ENCODE assay signal across 8 cellular contexts in the genomic region with DNA sequence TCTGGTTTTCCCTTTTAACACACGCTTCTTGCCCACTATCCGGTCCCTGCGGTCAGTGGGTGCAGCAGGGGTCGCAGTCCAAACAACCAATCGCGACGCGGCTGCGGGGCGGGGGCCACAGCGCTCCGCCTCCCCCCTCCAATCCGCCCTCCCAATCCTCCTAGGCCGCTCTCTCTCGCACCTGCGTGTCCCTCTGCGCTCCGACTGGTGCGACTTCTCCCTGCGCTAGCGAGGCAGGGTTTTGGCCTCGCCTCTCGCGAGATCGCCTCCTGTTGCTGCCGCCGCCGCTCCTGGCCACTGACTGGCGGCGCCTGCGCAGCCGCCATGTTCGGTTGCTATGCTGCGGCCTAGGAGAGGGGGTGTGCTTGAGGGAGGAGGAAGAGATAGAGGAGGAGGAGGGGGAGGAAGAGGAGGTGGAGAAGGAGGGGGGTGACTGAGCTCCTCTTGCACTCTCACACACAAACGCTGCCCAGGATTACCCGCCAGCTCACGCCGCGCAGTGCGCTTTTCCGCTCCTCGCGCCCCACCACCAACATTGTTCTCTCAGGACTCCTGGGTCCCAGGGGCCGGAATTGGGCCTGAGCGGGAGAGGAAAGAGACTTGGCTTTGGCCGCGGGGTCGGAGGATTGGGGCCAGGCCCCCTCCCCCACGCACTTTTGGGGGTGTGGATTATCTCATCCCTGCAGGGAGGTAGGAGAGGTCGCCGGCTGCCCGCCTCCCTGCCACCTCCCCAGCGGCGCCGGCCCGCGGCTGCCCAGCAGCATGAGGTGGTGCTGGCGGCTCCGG. TPM values are rescaled to one million over a fixed set of nuclear protein-coding genes. Genes with fewer than 3 reads are reported as not detected.
A peak's percentile ranks its signal among the peaks of the same experiment; 100 is the strongest.
DNase-seq lines count a peak whose midpoint lies in the region; ATAC-seq lines count a peak whose summit lies in the region.

A gene with protein sequence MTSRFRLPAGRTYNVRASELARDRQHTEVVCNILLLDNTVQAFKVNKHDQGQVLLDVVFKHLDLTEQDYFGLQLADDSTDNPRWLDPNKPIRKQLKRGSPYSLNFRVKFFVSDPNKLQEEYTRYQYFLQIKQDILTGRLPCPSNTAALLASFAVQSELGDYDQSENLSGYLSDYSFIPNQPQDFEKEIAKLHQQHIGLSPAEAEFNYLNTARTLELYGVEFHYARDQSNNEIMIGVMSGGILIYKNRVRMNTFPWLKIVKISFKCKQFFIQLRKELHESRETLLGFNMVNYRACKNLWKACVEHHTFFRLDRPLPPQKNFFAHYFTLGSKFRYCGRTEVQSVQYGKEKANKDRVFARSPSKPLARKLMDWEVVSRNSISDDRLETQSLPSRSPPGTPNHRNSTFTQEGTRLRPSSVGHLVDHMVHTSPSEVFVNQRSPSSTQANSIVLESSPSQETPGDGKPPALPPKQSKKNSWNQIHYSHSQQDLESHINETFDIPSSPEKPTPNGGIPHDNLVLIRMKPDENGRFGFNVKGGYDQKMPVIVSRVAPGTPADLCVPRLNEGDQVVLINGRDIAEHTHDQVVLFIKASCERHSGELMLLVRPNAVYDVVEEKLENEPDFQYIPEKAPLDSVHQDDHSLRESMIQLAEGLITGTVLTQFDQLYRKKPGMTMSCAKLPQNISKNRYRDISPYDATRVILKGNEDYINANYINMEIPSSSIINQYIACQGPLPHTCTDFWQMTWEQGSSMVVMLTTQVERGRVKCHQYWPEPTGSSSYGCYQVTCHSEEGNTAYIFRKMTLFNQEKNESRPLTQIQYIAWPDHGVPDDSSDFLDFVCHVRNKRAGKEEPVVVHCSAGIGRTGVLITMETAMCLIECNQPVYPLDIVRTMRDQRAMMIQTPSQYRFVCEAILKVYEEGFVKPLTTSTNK (plus strand): TSS at position 472 of the 786 bp plus-strand sequence. CDS start 49,932 bp downstream, outside the sequence.

- H3K27ac ChIP-seq in BLaER1 treated with 17β-estradiol and CSF1 and Interleukin-3, amounts not matched to agents 10 nM and 100 nM: peak within 1 kb of the TSS; percentile 77 to 91 (median 87)

- ATAC-seq in GM19351 (IDR thresholded peaks at IDR 0.05; ENCODE audit: unreplicated experiment) (peak; percentile 92), HG03521 (IDR thresholded peaks at IDR 0.05; ENCODE audit: unreplicated experiment) (peak; percentile 95), left colon (peak; percentile 94)

- no peaks in the 10 kb centered on the region; a peak in 2 of 22 replicates for H4K20me1 ChIP-seq in BLaER1 treated with 17β-estradiol and CSF1 and Interleukin-3, amounts not matched to agents 10 nM and 100 nM

- peak within 1 kb of the TSS; percentile 81 to 95 (median 91) for H3K4me2 ChIP-seq in BLaER1 treated with 17β-estradiol and CSF1 and Interleukin-3, amounts not matched to agents 10 nM and 100 nM

- intact Hi-C loops in left colon (cut with DNase I, micrococcal nuclease): no loop called here

- H3K4me1 ChIP-seq in BLaER1 treated with 17β-estradiol and CSF1 and Interleukin-3, amounts not matched to agents 10 nM and 100 nM: peaks cover 6 to 38% (median 29%) of the 10 kb centered on the region in 10 experiments

- peak within 1 kb of the TSS; percentile 80 to 96 (median 92) for H3K4me3 ChIP-seq in BLaER1 treated with 17β-estradiol and CSF1 and Interleukin-3, amounts not matched to agents 10 nM and 100 nM

- DNase-seq in NCI-H748 (lab: John Stamatoyannopoulos, UW; ENCODE audit: unreplicated experiment): peak; percentile 98
- peak; percentile 95 for DNase-seq in activated CD4-positive, alpha-beta T cell treated with anti-CD3 and anti-CD28 coated beads, Interleukin-2, amount 50 U/mL, for 1 hour
- peak; percentile 22 for DNase-seq in cortex of kidney (lab: John Stamatoyannopoulos, UW)
- DNase-seq in left colon: peak; percentile 96 to 98
- DNase-seq in stimulated activated CD4-positive, alpha-beta T cell treated with anti-CD3 and anti-CD28 coated beads, Interleukin-1b, Interleukin-23, amount 100 ng/mL, for 48 hours: peak; percentile 97

- no peaks in the 10 kb centered on the region for H3K36me3 ChIP-seq in BLaER1 treated with 17β-estradiol and CSF1 and Interleukin-3, amounts not matched to agents 10 nM and 100 nM

- no peaks in the 10 kb centered on the region for H3K27me3 ChIP-seq in BLaER1 treated with 17β-estradiol and CSF1 and Interleukin-3, amounts not matched to agents 10 nM and 100 nM

- H3K9ac ChIP-seq in BLaER1 treated with 17β-estradiol and CSF1 and Interleukin-3, amounts not matched to agents 10 nM and 100 nM: peak within 1 kb of the TSS; percentile 83 to 93 (median 88)

- H3K9me3 ChIP-seq in BLaER1 treated with 17β-estradiol and CSF1 and Interleukin-3, amounts not matched to agents 10 nM and 100 nM (replicated peaks in 1 of 11): no peaks in the 10 kb centered on the region; a peak in 1 of 22 replicates

RNA-seq across cellular contexts. Expression of the gene that starts here (rescaled TPM):
- total RNA-seq in left colon: 10 to 100 TPM; 25.1 to 25.9 TPM

Comparison
In these comparisons a context has a peak if more than half of its experiments do, and no peak if none do; other contexts are left out.
1. Peak in every context shown above with its lines: DNase-seq, ATAC-seq, H3K4me3 ChIP-seq and H3K27ac ChIP-seq.
2. DNase-seq: peak in every context shown above with its lines; median percentile 98 in NCI-H748; 97 in left colon; 97 in stimulated activated CD4-positive, alpha-beta T cell treated with anti-CD3 and anti-CD28 coated beads, Interleukin-1b, Interleukin-23, amount 100 ng/mL, for 48 hours; 95 in activated CD4-positive, alpha-beta T cell treated with anti-CD3 and anti-CD28 coated beads, Interleukin-2, amount 50 U/mL, for 1 hour; 22 in cortex of kidney.